1 cellular context compared by ENCODE assay signal in the genomic region with DNA sequence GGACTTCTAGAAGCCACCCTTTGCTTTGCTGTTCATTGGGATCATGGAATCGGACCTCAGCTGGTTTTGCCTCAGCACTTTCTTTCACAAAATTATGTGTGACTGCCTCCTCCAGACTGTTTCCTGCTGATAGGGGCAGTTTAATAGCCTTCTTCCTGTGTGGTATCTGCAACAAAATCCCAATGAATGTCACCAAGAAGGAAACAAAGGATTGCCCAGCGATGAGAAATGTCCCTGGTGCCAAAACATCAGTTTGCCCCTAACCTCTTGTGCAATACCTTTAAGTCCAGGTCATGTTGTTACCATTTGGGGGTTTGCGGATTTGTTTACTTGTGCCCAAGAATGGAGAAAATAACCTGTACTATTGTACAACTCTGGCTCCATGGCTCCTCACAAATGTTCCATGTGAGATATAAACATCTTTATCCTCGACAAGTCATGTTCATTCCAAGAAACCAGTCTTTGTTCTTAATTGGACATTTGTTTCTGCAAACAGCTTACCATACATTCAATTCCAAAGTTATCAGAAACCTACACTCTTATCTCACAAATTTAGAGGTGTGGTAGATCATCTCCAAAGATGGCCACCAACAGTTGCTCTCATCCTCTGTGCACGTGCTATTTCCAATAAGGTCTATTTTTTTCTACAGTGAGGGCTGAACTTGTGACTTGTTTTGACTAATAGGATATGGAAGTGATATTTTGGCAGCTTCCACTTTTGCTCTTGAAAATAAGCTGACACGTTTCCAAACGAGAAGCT.
TF ChIP-seq lines count a peak whose summit lies in the region.

No MANE protein-coding gene starts in this region.

TF ChIP-seq in K562, 482 proteins besides CTCF, POLR2A, EP300 and RAD21 (continues in another document):
- TF ChIP-seq PHTF2 (CRISPR knock-in tag; IDR thresholded peaks at IDR 0.05): no peak
- TF ChIP-seq, protein P1, sequence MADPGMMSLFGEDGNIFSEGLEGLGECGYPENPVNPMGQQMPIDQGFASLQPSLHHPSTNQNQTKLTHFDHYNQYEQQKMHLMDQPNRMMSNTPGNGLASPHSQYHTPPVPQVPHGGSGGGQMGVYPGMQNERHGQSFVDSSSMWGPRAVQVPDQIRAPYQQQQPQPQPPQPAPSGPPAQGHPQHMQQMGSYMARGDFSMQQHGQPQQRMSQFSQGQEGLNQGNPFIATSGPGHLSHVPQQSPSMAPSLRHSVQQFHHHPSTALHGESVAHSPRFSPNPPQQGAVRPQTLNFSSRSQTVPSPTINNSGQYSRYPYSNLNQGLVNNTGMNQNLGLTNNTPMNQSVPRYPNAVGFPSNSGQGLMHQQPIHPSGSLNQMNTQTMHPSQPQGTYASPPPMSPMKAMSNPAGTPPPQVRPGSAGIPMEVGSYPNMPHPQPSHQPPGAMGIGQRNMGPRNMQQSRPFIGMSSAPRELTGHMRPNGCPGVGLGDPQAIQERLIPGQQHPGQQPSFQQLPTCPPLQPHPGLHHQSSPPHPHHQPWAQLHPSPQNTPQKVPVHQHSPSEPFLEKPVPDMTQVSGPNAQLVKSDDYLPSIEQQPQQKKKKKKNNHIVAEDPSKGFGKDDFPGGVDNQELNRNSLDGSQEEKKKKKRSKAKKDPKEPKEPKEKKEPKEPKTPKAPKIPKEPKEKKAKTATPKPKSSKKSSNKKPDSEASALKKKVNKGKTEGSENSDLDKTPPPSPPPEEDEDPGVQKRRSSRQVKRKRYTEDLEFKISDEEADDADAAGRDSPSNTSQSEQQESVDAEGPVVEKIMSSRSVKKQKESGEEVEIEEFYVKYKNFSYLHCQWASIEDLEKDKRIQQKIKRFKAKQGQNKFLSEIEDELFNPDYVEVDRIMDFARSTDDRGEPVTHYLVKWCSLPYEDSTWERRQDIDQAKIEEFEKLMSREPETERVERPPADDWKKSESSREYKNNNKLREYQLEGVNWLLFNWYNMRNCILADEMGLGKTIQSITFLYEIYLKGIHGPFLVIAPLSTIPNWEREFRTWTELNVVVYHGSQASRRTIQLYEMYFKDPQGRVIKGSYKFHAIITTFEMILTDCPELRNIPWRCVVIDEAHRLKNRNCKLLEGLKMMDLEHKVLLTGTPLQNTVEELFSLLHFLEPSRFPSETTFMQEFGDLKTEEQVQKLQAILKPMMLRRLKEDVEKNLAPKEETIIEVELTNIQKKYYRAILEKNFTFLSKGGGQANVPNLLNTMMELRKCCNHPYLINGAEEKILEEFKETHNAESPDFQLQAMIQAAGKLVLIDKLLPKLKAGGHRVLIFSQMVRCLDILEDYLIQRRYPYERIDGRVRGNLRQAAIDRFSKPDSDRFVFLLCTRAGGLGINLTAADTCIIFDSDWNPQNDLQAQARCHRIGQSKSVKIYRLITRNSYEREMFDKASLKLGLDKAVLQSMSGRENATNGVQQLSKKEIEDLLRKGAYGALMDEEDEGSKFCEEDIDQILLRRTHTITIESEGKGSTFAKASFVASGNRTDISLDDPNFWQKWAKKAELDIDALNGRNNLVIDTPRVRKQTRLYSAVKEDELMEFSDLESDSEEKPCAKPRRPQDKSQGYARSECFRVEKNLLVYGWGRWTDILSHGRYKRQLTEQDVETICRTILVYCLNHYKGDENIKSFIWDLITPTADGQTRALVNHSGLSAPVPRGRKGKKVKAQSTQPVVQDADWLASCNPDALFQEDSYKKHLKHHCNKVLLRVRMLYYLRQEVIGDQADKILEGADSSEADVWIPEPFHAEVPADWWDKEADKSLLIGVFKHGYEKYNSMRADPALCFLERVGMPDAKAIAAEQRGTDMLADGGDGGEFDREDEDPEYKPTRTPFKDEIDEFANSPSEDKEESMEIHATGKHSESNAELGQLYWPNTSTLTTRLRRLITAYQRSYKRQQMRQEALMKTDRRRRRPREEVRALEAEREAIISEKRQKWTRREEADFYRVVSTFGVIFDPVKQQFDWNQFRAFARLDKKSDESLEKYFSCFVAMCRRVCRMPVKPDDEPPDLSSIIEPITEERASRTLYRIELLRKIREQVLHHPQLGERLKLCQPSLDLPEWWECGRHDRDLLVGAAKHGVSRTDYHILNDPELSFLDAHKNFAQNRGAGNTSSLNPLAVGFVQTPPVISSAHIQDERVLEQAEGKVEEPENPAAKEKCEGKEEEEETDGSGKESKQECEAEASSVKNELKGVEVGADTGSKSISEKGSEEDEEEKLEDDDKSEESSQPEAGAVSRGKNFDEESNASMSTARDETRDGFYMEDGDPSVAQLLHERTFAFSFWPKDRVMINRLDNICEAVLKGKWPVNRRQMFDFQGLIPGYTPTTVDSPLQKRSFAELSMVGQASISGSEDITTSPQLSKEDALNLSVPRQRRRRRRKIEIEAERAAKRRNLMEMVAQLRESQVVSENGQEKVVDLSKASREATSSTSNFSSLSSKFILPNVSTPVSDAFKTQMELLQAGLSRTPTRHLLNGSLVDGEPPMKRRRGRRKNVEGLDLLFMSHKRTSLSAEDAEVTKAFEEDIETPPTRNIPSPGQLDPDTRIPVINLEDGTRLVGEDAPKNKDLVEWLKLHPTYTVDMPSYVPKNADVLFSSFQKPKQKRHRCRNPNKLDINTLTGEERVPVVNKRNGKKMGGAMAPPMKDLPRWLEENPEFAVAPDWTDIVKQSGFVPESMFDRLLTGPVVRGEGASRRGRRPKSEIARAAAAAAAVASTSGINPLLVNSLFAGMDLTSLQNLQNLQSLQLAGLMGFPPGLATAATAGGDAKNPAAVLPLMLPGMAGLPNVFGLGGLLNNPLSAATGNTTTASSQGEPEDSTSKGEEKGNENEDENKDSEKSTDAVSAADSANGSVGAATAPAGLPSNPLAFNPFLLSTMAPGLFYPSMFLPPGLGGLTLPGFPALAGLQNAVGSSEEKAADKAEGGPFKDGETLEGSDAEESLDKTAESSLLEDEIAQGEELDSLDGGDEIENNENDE (IDR thresholded peaks at IDR 0.05; ENCODE audit: low read depth, low read length): no peak
- TF ChIP-seq, protein P2, sequence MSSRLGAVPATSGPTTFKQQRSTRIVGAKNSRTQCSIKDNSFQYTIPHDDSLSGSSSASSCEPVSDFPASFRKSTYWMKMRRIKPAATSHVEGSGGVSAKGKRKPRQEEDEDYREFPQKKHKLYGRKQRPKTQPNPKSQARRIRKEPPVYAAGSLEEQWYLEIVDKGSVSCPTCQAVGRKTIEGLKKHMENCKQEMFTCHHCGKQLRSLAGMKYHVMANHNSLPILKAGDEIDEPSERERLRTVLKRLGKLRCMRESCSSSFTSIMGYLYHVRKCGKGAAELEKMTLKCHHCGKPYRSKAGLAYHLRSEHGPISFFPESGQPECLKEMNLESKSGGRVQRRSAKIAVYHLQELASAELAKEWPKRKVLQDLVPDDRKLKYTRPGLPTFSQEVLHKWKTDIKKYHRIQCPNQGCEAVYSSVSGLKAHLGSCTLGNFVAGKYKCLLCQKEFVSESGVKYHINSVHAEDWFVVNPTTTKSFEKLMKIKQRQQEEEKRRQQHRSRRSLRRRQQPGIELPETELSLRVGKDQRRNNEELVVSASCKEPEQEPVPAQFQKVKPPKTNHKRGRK (tag; IDR thresholded peaks at IDR 0.05): no peak
- TF ChIP-seq, protein P3, sequence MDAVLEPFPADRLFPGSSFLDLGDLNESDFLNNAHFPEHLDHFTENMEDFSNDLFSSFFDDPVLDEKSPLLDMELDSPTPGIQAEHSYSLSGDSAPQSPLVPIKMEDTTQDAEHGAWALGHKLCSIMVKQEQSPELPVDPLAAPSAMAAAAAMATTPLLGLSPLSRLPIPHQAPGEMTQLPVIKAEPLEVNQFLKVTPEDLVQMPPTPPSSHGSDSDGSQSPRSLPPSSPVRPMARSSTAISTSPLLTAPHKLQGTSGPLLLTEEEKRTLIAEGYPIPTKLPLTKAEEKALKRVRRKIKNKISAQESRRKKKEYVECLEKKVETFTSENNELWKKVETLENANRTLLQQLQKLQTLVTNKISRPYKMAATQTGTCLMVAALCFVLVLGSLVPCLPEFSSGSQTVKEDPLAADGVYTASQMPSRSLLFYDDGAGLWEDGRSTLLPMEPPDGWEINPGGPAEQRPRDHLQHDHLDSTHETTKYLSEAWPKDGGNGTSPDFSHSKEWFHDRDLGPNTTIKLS (IDR thresholded peaks at IDR 0.05; ENCODE audit: borderline replicate concordance, low read depth): no peak
- TF ChIP-seq, protein P4, sequence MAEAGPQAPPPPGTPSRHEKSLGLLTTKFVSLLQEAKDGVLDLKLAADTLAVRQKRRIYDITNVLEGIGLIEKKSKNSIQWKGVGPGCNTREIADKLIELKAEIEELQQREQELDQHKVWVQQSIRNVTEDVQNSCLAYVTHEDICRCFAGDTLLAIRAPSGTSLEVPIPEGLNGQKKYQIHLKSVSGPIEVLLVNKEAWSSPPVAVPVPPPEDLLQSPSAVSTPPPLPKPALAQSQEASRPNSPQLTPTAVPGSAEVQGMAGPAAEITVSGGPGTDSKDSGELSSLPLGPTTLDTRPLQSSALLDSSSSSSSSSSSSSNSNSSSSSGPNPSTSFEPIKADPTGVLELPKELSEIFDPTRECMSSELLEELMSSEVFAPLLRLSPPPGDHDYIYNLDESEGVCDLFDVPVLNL (CRISPR knock-in tag; IDR thresholded peaks at IDR 0.05; ENCODE audit: low read depth): no peak
- no peak for TF ChIP-seq TFAM (CRISPR knock-in tag; conservative IDR thresholded peaks at IDR 0.05)
- peak; percentile 75 for TF ChIP-seq LEF1 (IDR thresholded peaks at IDR 0.05)
- TF ChIP-seq CC2D1A (IDR thresholded peaks at IDR 0.05): no peak
- no peak for TF ChIP-seq HDGF (IDR thresholded peaks at IDR 0.05)
- TF ChIP-seq MEF2A (IDR thresholded peaks at IDR 0.05; ENCODE audit: control insufficient read depth, low read depth, low read length): no peak
- peak; percentile 64 for TF ChIP-seq CBFA2T2 (conservative IDR thresholded peaks at IDR 0.05)
- TF ChIP-seq HDAC8 (tag; IDR thresholded peaks at IDR 0.05): no peak
- no peak for TF ChIP-seq PHB2 (IDR thresholded peaks at IDR 0.05; ENCODE audit: low read depth)
- TF ChIP-seq ZNF124 (CRISPR knock-in tag; IDR thresholded peaks at IDR 0.05): no peak
- TF ChIP-seq CHD1 (IDR thresholded peaks at IDR 0.05; ENCODE audit: low read length): no peak
- TF ChIP-seq, protein P5, sequence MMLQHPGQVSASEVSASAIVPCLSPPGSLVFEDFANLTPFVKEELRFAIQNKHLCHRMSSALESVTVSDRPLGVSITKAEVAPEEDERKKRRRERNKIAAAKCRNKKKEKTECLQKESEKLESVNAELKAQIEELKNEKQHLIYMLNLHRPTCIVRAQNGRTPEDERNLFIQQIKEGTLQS (IDR thresholded peaks at IDR 0.05): peak; percentile 26; the same call in 1 of the 2 replicates
- TF ChIP-seq, protein P5 (CRISPR knock-in tag; conservative IDR thresholded peaks at IDR 0.05): no peak
- TF ChIP-seq POLR2B (IDR thresholded peaks at IDR 0.05; ENCODE audit: low read depth, partially characterized antibody): no peak
- TF ChIP-seq ZNF561 (CRISPR knock-in tag; conservative IDR thresholded peaks at IDR 0.05): no peak
- TF ChIP-seq, protein P6, sequence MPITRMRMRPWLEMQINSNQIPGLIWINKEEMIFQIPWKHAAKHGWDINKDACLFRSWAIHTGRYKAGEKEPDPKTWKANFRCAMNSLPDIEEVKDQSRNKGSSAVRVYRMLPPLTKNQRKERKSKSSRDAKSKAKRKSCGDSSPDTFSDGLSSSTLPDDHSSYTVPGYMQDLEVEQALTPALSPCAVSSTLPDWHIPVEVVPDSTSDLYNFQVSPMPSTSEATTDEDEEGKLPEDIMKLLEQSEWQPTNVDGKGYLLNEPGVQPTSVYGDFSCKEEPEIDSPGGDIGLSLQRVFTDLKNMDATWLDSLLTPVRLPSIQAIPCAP (CRISPR knock-in tag; IDR thresholded peaks at IDR 0.05; ENCODE audit: borderline replicate concordance): no peak
- TF ChIP-seq, protein P7, sequence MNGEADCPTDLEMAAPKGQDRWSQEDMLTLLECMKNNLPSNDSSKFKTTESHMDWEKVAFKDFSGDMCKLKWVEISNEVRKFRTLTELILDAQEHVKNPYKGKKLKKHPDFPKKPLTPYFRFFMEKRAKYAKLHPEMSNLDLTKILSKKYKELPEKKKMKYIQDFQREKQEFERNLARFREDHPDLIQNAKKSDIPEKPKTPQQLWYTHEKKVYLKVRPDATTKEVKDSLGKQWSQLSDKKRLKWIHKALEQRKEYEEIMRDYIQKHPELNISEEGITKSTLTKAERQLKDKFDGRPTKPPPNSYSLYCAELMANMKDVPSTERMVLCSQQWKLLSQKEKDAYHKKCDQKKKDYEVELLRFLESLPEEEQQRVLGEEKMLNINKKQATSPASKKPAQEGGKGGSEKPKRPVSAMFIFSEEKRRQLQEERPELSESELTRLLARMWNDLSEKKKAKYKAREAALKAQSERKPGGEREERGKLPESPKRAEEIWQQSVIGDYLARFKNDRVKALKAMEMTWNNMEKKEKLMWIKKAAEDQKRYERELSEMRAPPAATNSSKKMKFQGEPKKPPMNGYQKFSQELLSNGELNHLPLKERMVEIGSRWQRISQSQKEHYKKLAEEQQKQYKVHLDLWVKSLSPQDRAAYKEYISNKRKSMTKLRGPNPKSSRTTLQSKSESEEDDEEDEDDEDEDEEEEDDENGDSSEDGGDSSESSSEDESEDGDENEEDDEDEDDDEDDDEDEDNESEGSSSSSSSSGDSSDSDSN (IDR thresholded peaks at IDR 0.05; ENCODE audit: borderline replicate concordance in 1 of 2, low read depth in 2 of 2, low read length in 2 of 2): no peak
- peak; percentile 73; the same call in 1 of the 2 replicates for TF ChIP-seq KLF16 (IDR thresholded peaks at IDR 0.05)
- peak; percentile 23; the same call in 1 of the 2 replicates for TF ChIP-seq NFIC (IDR thresholded peaks at IDR 0.05)
- no peak for TF ChIP-seq ZNF121 (CRISPR knock-in tag; conservative IDR thresholded peaks at IDR 0.05)
- no peak for TF ChIP-seq ZNF431 (CRISPR knock-in tag; IDR thresholded peaks at IDR 0.05)
- no peak for TF ChIP-seq BCOR (IDR thresholded peaks at IDR 0.05)
- TF ChIP-seq TAF7 (tag; IDR thresholded peaks at IDR 0.05): peak; percentile 42; the same call in 1 of the 2 replicates
- no peak for TF ChIP-seq SIX5 (IDR thresholded peaks at IDR 0.05; ENCODE audit: borderline replicate concordance in 1 of 2, insufficient read depth in 1 of 2, low read depth in 1 of 2, low read length in 2 of 2)
- TF ChIP-seq CBX1 (IDR thresholded peaks at IDR 0.05; ENCODE audit: low read depth): no peak
- no peak for TF ChIP-seq PYGO2 (tag; IDR thresholded peaks at IDR 0.05)
- no peak for TF ChIP-seq HMG20B (CRISPR knock-in tag; IDR thresholded peaks at IDR 0.05)
- no peak for TF ChIP-seq YBX1 (IDR thresholded peaks at IDR 0.05)
- TF ChIP-seq, protein P8, sequence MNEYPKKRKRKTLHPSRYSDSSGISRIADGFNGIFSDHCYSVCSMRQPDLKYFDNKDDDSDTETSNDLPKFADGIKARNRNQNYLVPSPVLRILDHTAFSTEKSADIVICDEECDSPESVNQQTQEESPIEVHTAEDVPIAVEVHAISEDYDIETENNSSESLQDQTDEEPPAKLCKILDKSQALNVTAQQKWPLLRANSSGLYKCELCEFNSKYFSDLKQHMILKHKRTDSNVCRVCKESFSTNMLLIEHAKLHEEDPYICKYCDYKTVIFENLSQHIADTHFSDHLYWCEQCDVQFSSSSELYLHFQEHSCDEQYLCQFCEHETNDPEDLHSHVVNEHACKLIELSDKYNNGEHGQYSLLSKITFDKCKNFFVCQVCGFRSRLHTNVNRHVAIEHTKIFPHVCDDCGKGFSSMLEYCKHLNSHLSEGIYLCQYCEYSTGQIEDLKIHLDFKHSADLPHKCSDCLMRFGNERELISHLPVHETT (CRISPR knock-in tag; conservative IDR thresholded peaks at IDR 0.05 in 1 of 2, IDR thresholded peaks at IDR 0.05 in 1 of 2): peak in 1 of 2 experiments; percentile 74; a peak in 2 of 4 replicates
- no peak for TF ChIP-seq MBD2 (IDR thresholded peaks at IDR 0.05; ENCODE audit: borderline replicate concordance, low read depth)
- TF ChIP-seq ZNF175 (CRISPR knock-in tag; IDR thresholded peaks at IDR 0.05; ENCODE audit: low read depth): peak; percentile 82
- no peak for TF ChIP-seq CBX2 (IDR thresholded peaks at IDR 0.05; ENCODE audit: insufficient read depth, low read length, poor library complexity, severe bottlenecking)
- TF ChIP-seq CCNT2 (IDR thresholded peaks at IDR 0.05; ENCODE audit: borderline replicate concordance, extremely low read depth, insufficient read length, low read depth, low read length): peak; percentile 53
- no peak for TF ChIP-seq SRF (CRISPR knock-in tag; IDR thresholded peaks at IDR 0.05)
